ENCODE assay signal across 1 cellular context in genomic region chr19:51926784-51927741, GRCh38.
TF ChIP-seq lines count a peak whose summit lies in the region.

Gene ZNF613, plus strand, starts transcription at chr19:51927472. Its CDS starts 8,749 bp downstream, at chr19:51936221.

TF ChIP-seq in HepG2, 621 proteins besides CTCF, POLR2A, EP300 and RAD21 (continued from another document and continues in another):
- TF ChIP-seq KIAA2018 (CRISPR knock-in tag; IDR thresholded peaks at IDR 0.05; ENCODE audit: borderline replicate concordance) (no peak), ETV6 (CRISPR knock-in tag; conservative IDR thresholded peaks at IDR 0.05) (no peak), REL (CRISPR knock-in tag; conservative IDR thresholded peaks at IDR 0.05) (no peak), ZSCAN20 (CRISPR knock-in tag; IDR thresholded peaks at IDR 0.05; ENCODE audit: borderline replicate concordance) (no peak), ZBTB44 (CRISPR knock-in tag; IDR thresholded peaks at IDR 0.05) (no peak), HNF1B (CRISPR knock-in tag; IDR thresholded peaks at IDR 0.05) (peak; percentile 42; the same call in 1 of the 2 replicates), ZNF431 (CRISPR knock-in tag; IDR thresholded peaks at IDR 0.05; ENCODE audit: borderline replicate concordance, low read depth) (no peak), ZZZ3 (CRISPR knock-in tag; IDR thresholded peaks at IDR 0.05; ENCODE audit: borderline replicate concordance) (0 out of 2 replicates have a peak, but pooled peaks have one; percentile 28), ZNF704 (CRISPR knock-in tag; IDR thresholded peaks at IDR 0.05; ENCODE audit: borderline replicate concordance) (no peak), THAP9 (CRISPR knock-in tag; IDR thresholded peaks at IDR 0.05; ENCODE audit: borderline replicate concordance) (peak; percentile 79), ZBTB49 (CRISPR knock-in tag; IDR thresholded peaks at IDR 0.05; ENCODE audit: borderline replicate concordance) (no peak), ETV5 (CRISPR knock-in tag; IDR thresholded peaks at IDR 0.05; ENCODE audit: borderline replicate concordance) (no peak; the same call in 1 of the 2 replicates), HDAC2 (CRISPR knock-in tag; IDR thresholded peaks at IDR 0.05) (0 out of 2 replicates have a peak, but pooled peaks have one; percentile 40), ZNF350 (CRISPR knock-in tag; IDR thresholded peaks at IDR 0.05; ENCODE audit: borderline replicate concordance, low read depth) (peak; percentile 86), ZNF205 (CRISPR knock-in tag; IDR thresholded peaks at IDR 0.05) (no peak), ZNF274 (CRISPR knock-in tag; IDR thresholded peaks at IDR 0.05) (no peak; the same call in 1 of the 2 replicates), DMAP1 (CRISPR knock-in tag; IDR thresholded peaks at IDR 0.05) (peak; percentile 55; the same call in 1 of the 2 replicates), MIER2 (CRISPR knock-in tag; IDR thresholded peaks at IDR 0.05) (no peak), ZNF549 (CRISPR knock-in tag; IDR thresholded peaks at IDR 0.05) (no peak), ZNF768 (CRISPR knock-in tag; IDR thresholded peaks at IDR 0.05) (no peak), JUN (CRISPR knock-in tag; IDR thresholded peaks at IDR 0.05) (no peak), ZNF180 (CRISPR knock-in tag; IDR thresholded peaks at IDR 0.05; ENCODE audit: borderline replicate concordance, low read depth) (no peak), SAP130 (CRISPR knock-in tag; IDR thresholded peaks at IDR 0.05; ENCODE audit: low read depth) (peak; percentile 91), ZBTB7B (CRISPR knock-in tag; IDR thresholded peaks at IDR 0.05) (no peak), ZNF782 (CRISPR knock-in tag; IDR thresholded peaks at IDR 0.05; ENCODE audit: borderline replicate concordance) (no peak), ZNF891 (CRISPR knock-in tag; IDR thresholded peaks at IDR 0.05) (no peak), ZNF557 (CRISPR knock-in tag; IDR thresholded peaks at IDR 0.05) (no peak), SNRNP70 (IDR thresholded peaks at IDR 0.05; ENCODE audit: low read depth, low read length) (no peak), ADNP (CRISPR knock-in tag; IDR thresholded peaks at IDR 0.05) (no peak), ZNF30 (CRISPR knock-in tag; IDR thresholded peaks at IDR 0.05) (0 out of 2 replicates have a peak, but pooled peaks have one; percentile 37), SIX1 (CRISPR knock-in tag; IDR thresholded peaks at IDR 0.05; ENCODE audit: borderline replicate concordance) (no peak), POLR2G (IDR thresholded peaks at IDR 0.05; ENCODE audit: low read depth, low read length) (peak; percentile 54; the same call in 1 of the 2 replicates), ZFYVE20 (CRISPR knock-in tag; IDR thresholded peaks at IDR 0.05; ENCODE audit: borderline replicate concordance, low read depth) (no peak), ZNF343 (CRISPR knock-in tag; IDR thresholded peaks at IDR 0.05) (no peak), ZBED4 (CRISPR knock-in tag; IDR thresholded peaks at IDR 0.05; ENCODE audit: borderline replicate concordance) (no peak), NFATC3 (CRISPR knock-in tag; IDR thresholded peaks at IDR 0.05) (no peak)
